28 cellular contexts compared by ENCODE assay signal in genomic region chr7:50752422-50752821, GRCh38.
"Had no signal": no experiment of that assay in that cellular context is flagged by ENCODE, and none has a peak within 500 bp of the region (broad histone marks: within the 10 kb centered on the region; RNA-seq: fewer than 3 reads in every experiment).

No MANE protein-coding gene starts in this region.

- H3K27ac ChIP-seq: neutrophil, pancreas, prostate gland, right lobe of liver, sigmoid colon, stomach, testis, tibial artery, transverse colon, vagina had no signal

- ATAC-seq: naive thymus-derived CD8-positive, alpha-beta T cell; right cardiac atrium; right lobe of liver; stimulated activated effector memory CD8-positive, alpha-beta T cell treated with anti-CD3 and anti-CD28 coated beads, Interleukin-12 subunit alpha, Interleukin-12 subunit beta, amount 100 ng/mL, for 72 hours; stimulated activated naive B cell treated with anti-CD40 and anti-IgM and Interleukin-4, amounts not matched to agents 10 μg/mL and 1 μg/mL and 100 μg/mL, for 72 hours had no signal

- H3K27me3 Mint-ChIP-seq: naive thymus-derived CD8-positive, alpha-beta T cell; stimulated activated naive B cell treated with anti-CD40 and anti-IgM and Interleukin-4, amounts not matched to agents 10 μg/mL and 1 μg/mL and 100 μg/mL, for 72 hours; stimulated activated naive CD8-positive, alpha-beta T cell treated with anti-CD3 and anti-CD28 coated beads, Interleukin-15, Interleukin-2, amounts not matched to agents 100 ng/mL and 50 ng/mL, for 24 hours; type B pancreatic cell had no signal

- H3K4me3 ChIP-seq: pancreas, prostate gland, right lobe of liver, sigmoid colon, stomach, testis, tibial artery, transverse colon, vagina had no signal

- DNase-seq: naive thymus-derived CD8-positive, alpha-beta T cell; nephron progenitor cell; nucleus accumbens; retina; right cardiac atrium; right lobe of liver; sigmoid colon; small intestine; stimulated activated CD4-positive, alpha-beta T cell treated with anti-CD3 and anti-CD28 coated beads, Interleukin-15, amount 100 ng/mL, for 24 hours; stimulated activated CD4-positive, alpha-beta T cell treated with anti-CD3 and anti-CD28 coated beads, Interleukin-2, amount 100 ng/mL, for 24 hours; stimulated activated CD4-positive, alpha-beta T cell treated with anti-CD3 and anti-CD28 coated beads, Interleukin-2, amount 100 ng/mL, for 48 hours; stimulated activated CD4-positive, alpha-beta T cell treated with anti-CD3 and anti-CD28 coated beads, Interleukin-4, amount 100 ng/mL, for 24 hours; stimulated activated naive B cell treated with anti-CD40 and anti-IgM and Interleukin-4, amounts not matched to agents 10 μg/mL and 1 μg/mL and 100 μg/mL, for 72 hours; stimulated activated naive CD4-positive, alpha-beta T cell treated with Interleukin-2 at 50 U/mL for 16 hours; stomach; testis; tibial artery; transverse colon had no signal

- H3K4me1 ChIP-seq: testis, vagina had no signal

- H3K36me3 ChIP-seq: prostate gland, transverse colon, vagina had no signal

- H3K4me1 Mint-ChIP-seq: stimulated activated effector memory CD8-positive, alpha-beta T cell treated with anti-CD3 and anti-CD28 coated beads, Interleukin-12 subunit alpha, Interleukin-12 subunit beta, amount 100 ng/mL, for 72 hours; stimulated activated naive B cell treated with anti-CD40 and anti-IgM and Interleukin-4, amounts not matched to agents 10 μg/mL and 1 μg/mL and 100 μg/mL, for 72 hours had no signal

- H3K9me3 Mint-ChIP-seq: naive thymus-derived CD8-positive, alpha-beta T cell; natural killer cell treated with Interleukin-12 subunit alpha and Interleukin-12 subunit beta and Interleukin-15 and Interleukin-18, amount 100 ng/mL, for 72 hours; nephron progenitor cell; neural crest cell; stimulated activated effector memory CD8-positive, alpha-beta T cell treated with anti-CD3 and anti-CD28 coated beads, Interleukin-12 subunit alpha, Interleukin-12 subunit beta, amount 100 ng/mL, for 72 hours; stimulated activated naive B cell treated with anti-CD40 and anti-IgM and Interleukin-4, amounts not matched to agents 10 μg/mL and 1 μg/mL and 100 μg/mL, for 72 hours; stimulated activated naive CD8-positive, alpha-beta T cell treated with anti-CD3 and anti-CD28 coated beads, Interleukin-15, Interleukin-2, amounts not matched to agents 100 ng/mL and 50 ng/mL, for 24 hours; type B pancreatic cell had no signal

- H3K27ac Mint-ChIP-seq: natural killer cell treated with Interleukin-12 subunit alpha and Interleukin-12 subunit beta and Interleukin-15 and Interleukin-18, amount 100 ng/mL, for 72 hours; nephron progenitor cell; stimulated activated effector memory CD8-positive, alpha-beta T cell treated with anti-CD3 and anti-CD28 coated beads, Interleukin-12 subunit alpha, Interleukin-12 subunit beta, amount 100 ng/mL, for 72 hours; stimulated activated naive B cell treated with anti-CD40 and anti-IgM and Interleukin-4, amounts not matched to agents 10 μg/mL and 1 μg/mL and 100 μg/mL, for 72 hours; stimulated activated naive CD8-positive, alpha-beta T cell treated with anti-CD3 and anti-CD28 coated beads, Interleukin-15, Interleukin-2, amounts not matched to agents 100 ng/mL and 50 ng/mL, for 24 hours; type B pancreatic cell had no signal

- H3K36me3 Mint-ChIP-seq: naive thymus-derived CD8-positive, alpha-beta T cell; natural killer cell treated with Interleukin-12 subunit alpha and Interleukin-12 subunit beta and Interleukin-15 and Interleukin-18, amount 100 ng/mL, for 72 hours; stimulated activated effector memory CD8-positive, alpha-beta T cell treated with anti-CD3 and anti-CD28 coated beads, Interleukin-12 subunit alpha, Interleukin-12 subunit beta, amount 100 ng/mL, for 72 hours; stimulated activated naive B cell treated with anti-CD40 and anti-IgM and Interleukin-4, amounts not matched to agents 10 μg/mL and 1 μg/mL and 100 μg/mL, for 72 hours had no signal

- FAIRE-seq: pancreas, small intestine, urothelium cell line had no signal

- H3K27me3 ChIP-seq: neutrophil, pancreas, right lobe of liver, sigmoid colon, stomach, testis, tibial artery, transverse colon, vagina had no signal

- H3K9me3 ChIP-seq: neutrophil, pancreas, prostate gland, right lobe of liver, sigmoid colon, stomach, testis, tibial artery, transverse colon, vagina had no signal

- H3K4me3 Mint-ChIP-seq: natural killer cell treated with Interleukin-12 subunit alpha and Interleukin-12 subunit beta and Interleukin-15 and Interleukin-18, amount 100 ng/mL, for 72 hours; nephron progenitor cell; neural crest cell; stimulated activated effector memory CD8-positive, alpha-beta T cell treated with anti-CD3 and anti-CD28 coated beads, Interleukin-12 subunit alpha, Interleukin-12 subunit beta, amount 100 ng/mL, for 72 hours; stimulated activated naive B cell treated with anti-CD40 and anti-IgM and Interleukin-4, amounts not matched to agents 10 μg/mL and 1 μg/mL and 100 μg/mL, for 72 hours; stimulated activated naive CD8-positive, alpha-beta T cell treated with anti-CD3 and anti-CD28 coated beads, Interleukin-15, Interleukin-2, amounts not matched to agents 100 ng/mL and 50 ng/mL, for 24 hours; type B pancreatic cell had no signal
